1 cellular context compared by ENCODE assay signal in the genomic region with DNA sequence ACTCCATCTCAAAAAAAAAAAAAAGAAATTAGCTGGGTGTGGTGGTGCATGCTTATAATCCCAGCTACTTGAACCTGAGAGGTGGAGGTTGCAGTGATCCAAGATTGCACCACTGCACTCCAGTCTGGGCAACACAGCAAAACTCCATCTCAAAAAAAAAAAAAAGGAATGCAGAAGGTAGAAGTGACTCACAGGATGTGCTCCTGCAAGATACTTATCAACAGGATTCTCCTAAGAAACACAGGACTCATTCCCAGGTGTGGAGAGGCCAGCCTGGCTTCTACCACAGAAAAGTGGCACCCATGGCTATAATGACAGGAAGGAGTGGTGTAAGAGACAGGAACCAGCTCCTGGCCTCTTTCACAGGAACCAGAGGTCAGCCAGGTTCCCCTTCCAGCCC.
A peak's percentile ranks its signal among the peaks of the same experiment; 100 is the strongest.
TF ChIP-seq lines count a peak whose summit lies in the region.

No MANE protein-coding gene starts in this region.

TF ChIP-seq in K562, 482 proteins besides CTCF, POLR2A, EP300 and RAD21:
- TF ChIP-seq FOSL1 (tag; conservative IDR thresholded peaks at IDR 0.05) (0 out of 2 replicates have a peak, but pooled peaks have one; percentile 25), BCL6 (CRISPR knock-in tag; IDR thresholded peaks at IDR 0.05) (no peak), ZNF384 (IDR thresholded peaks at IDR 0.05; ENCODE audit: low read depth, low read length) (peak; percentile 32; the same call in 1 of the 2 replicates)
